In genomic region chr16:30527635-30528178, GRCh38 we compare ENCODE assay signal across 8 cellular contexts. TPM values are rescaled to one million over a fixed set of nuclear protein-coding genes. Genes with fewer than 3 reads are reported as not detected.
DNase-seq lines count a peak whose midpoint lies in the region; ATAC-seq and TF ChIP-seq lines count a peak whose summit lies in the region.

No MANE protein-coding gene starts in this region.

- H3K27me3 ChIP-seq in left ventricle myocardium inferior (ENCODE audit: low read depth) (no peaks in the 10 kb centered on the region), mucosa of rectum (ENCODE audit: control insufficient read depth in 2 of 2, insufficient read depth in 2 of 2, low read length in 2 of 2) (no peaks in the 10 kb centered on the region)

- H3K9me3 ChIP-seq in left ventricle myocardium inferior (replicated peaks) = no peaks in the 10 kb centered on the region
- H3K9me3 ChIP-seq in mucosa of rectum (ENCODE audit: control insufficient read depth in 2 of 2, low read length in 2 of 2) = no peaks in the 10 kb centered on the region

- H3K4me1 ChIP-seq in left ventricle myocardium inferior (peaks cover 41% of the 10 kb centered on the region), mucosa of rectum (ENCODE audit: control insufficient read depth in 2 of 2, insufficient read depth in 2 of 2, low read length in 2 of 2) (peaks cover 8 to 25% of the 10 kb centered on the region in 2 donors)

- no peak for DNase-seq in left ventricle myocardium inferior
- no peak for DNase-seq in left cardiac atrium
- DNase-seq in NOMO-1 treated with DMSO at 0.1 percent for 48 hours (lab: John Stamatoyannopoulos, UW; ENCODE audit: unreplicated experiment) = peak; percentile 93
- peak in 2 of 61 donors; percentile 39 to 42 for DNase-seq in caudate nucleus (lab: John Stamatoyannopoulos, UW)
- DNase-seq in cerebellar cortex (ENCODE audit: low spot score) = no peak
- no peak for DNase-seq in DMS114 treated with DMSO at 0.1 percent for 48 hours (lab: John Stamatoyannopoulos, UW; ENCODE audit: unreplicated experiment)

- intact Hi-C loops in left ventricle myocardium inferior (cut with micrococcal nuclease) = loop anchor here (10.0 kb wide), 1 partner anchor 83 kb away; the partner anchor contains the start of gene SEPHS2
- intact Hi-C loops in left cardiac atrium (cut with DNase I) = loop anchor here in 1 of 2 donors (5.0 kb wide), 2 partner anchors 45 to 80 kb away; partner anchors contain the start of genes SEPHS2 and ZNF688

- TF ChIP-seq CTCF in left ventricle myocardium inferior (IDR thresholded peaks at IDR 0.05; ENCODE audit: borderline replicate concordance) = no peak

- H3K4me3 ChIP-seq in left ventricle myocardium inferior (peak overlapping the region; percentile 76), mucosa of rectum (ENCODE audit: low read length in 2 of 2) (peak overlapping the region; percentile 53 to 71)

- H3K36me3 ChIP-seq in left ventricle myocardium inferior (peaks cover 25% of the 10 kb centered on the region), mucosa of rectum (ENCODE audit: control insufficient read depth in 2 of 2, insufficient read depth in 2 of 2, low read length in 2 of 2) (peaks cover 5 to 16% of the 10 kb centered on the region in 2 donors)

- ATAC-seq in left cardiac atrium (no peak), GM19455 (IDR thresholded peaks at IDR 0.05; ENCODE audit: unreplicated experiment) (no peak)

- H3K9ac ChIP-seq in mucosa of rectum (ENCODE audit: low read depth in 1 of 2, low read length in 2 of 2) = peak overlapping the region; percentile 84 to 96

- H3K27ac ChIP-seq in left ventricle myocardium inferior (replicated peaks) (peak overlapping the region; percentile 98), caudate nucleus (ENCODE audit: low read depth, low read length) (peak overlapping the region; percentile 98), mucosa of rectum (ENCODE audit: low read depth in 2 of 2, low read length in 2 of 2) (peak overlapping the region; percentile 98)

RNA-seq across cellular contexts. Expression of gene ZNF768, which starts 1.3 kb away (rescaled TPM):
- total RNA-seq in left ventricle myocardium inferior (61.1 TPM), left cardiac atrium (10 to 100 TPM; 46.4 to 55.5 TPM)

RNA-seq across cellular contexts. Expression of gene ZNF747, which starts 7.0 kb away (rescaled TPM):
- 8.9 TPM for total RNA-seq in left ventricle myocardium inferior
- 1 to 10 TPM; 8.0 to 8.2 TPM for total RNA-seq in left cardiac atrium

RNA-seq across cellular contexts. Expression of gene ZNF764, which starts 30.5 kb away (rescaled TPM):
- total RNA-seq in left ventricle myocardium inferior (8.9 TPM), left cardiac atrium (1 to 10 TPM; 5.7 to 8.7 TPM)

RNA-seq across cellular contexts. Expression of gene ZNF688, which starts 43.8 kb away (rescaled TPM):
- total RNA-seq in left ventricle myocardium inferior (10.8 TPM), left cardiac atrium (10 to 100 TPM in 1 of 2 donors, 1 to 10 TPM in 1; 7.9 to 12.5 TPM)

RNA-seq across cellular contexts. Expression of gene ITGAL, which starts 55.2 kb away (rescaled TPM):
- 2.4 TPM for total RNA-seq in left ventricle myocardium inferior
- 1 to 10 TPM; 3.3 to 3.9 TPM for total RNA-seq in left cardiac atrium
